In the genomic region with DNA sequence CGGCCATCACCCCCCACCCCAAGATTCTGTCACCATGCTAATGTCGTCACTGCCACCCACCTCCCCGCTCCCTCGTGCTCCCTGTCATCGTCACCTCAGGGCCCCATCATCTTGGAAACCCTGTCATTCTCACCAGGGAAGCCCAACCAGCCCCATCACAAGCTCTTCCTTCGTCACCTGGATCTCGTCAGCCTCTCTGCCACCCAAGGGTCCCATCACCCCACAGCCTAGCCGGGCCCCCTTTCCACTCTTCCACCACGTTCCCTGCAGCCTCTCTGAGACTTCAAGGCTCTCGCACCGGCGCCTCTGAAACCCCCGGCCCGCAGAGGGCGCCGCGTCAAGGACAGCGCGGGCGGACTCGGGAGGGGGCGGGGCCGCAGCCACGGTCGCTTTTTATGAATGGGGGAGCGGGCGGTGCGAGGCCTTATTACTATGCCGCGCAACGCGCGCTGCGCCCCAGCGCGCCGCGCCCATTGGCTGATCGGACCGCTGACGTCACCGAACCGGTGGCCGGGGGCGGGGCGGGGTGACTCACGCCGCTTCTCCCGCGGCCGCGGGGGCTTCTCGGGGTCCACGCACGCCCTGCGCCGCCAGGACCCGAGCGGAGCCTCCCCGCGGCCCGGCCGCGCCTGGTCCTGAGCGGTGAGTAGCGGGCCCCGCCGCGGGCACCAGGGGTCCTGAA, we compare ENCODE assay signal across 1 cellular context.
TF ChIP-seq lines count a peak whose summit lies in the region.

A gene with protein sequence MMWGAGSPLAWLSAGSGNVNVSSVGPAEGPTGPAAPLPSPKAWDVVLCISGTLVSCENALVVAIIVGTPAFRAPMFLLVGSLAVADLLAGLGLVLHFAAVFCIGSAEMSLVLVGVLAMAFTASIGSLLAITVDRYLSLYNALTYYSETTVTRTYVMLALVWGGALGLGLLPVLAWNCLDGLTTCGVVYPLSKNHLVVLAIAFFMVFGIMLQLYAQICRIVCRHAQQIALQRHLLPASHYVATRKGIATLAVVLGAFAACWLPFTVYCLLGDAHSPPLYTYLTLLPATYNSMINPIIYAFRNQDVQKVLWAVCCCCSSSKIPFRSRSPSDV (plus strand): TSS at position 527 of the 682 bp plus-strand sequence. CDS start 1,177 bp downstream, outside the sequence.

TF ChIP-seq in HepG2, 621 proteins besides CTCF, POLR2A, EP300 and RAD21 (continued from another document and continues in another):
- TF ChIP-seq, protein P1, sequence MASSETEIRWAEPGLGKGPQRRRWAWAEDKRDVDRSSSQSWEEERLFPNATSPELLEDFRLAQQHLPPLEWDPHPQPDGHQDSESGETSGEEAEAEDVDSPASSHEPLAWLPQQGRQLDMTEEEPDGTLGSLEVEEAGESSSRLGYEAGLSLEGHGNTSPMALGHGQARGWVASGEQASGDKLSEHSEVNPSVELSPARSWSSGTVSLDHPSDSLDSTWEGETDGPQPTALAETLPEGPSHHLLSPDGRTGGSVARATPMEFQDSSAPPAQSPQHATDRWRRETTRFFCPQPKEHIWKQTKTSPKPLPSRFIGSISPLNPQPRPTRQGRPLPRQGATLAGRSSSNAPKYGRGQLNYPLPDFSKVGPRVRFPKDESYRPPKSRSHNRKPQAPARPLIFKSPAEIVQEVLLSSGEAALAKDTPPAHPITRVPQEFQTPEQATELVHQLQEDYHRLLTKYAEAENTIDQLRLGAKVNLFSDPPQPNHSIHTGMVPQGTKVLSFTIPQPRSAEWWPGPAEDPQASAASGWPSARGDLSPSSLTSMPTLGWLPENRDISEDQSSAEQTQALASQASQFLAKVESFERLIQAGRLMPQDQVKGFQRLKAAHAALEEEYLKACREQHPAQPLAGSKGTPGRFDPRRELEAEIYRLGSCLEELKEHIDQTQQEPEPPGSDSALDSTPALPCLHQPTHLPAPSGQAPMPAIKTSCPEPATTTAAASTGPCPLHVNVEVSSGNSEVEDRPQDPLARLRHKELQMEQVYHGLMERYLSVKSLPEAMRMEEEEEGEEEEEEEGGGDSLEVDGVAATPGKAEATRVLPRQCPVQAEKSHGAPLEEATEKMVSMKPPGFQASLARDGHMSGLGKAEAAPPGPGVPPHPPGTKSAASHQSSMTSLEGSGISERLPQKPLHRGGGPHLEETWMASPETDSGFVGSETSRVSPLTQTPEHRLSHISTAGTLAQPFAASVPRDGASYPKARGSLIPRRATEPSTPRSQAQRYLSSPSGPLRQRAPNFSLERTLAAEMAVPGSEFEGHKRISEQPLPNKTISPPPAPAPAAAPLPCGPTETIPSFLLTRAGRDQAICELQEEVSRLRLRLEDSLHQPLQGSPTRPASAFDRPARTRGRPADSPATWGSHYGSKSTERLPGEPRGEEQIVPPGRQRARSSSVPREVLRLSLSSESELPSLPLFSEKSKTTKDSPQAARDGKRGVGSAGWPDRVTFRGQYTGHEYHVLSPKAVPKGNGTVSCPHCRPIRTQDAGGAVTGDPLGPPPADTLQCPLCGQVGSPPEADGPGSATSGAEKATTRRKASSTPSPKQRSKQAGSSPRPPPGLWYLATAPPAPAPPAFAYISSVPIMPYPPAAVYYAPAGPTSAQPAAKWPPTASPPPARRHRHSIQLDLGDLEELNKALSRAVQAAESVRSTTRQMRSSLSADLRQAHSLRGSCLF (CRISPR knock-in tag; IDR thresholded peaks at IDR 0.05; ENCODE audit: borderline replicate concordance), result no peak
- TF ChIP-seq ZNF878 (CRISPR knock-in tag; IDR thresholded peaks at IDR 0.05), result peak; percentile 50; the same call in 1 of the 2 replicates
- 0 out of 2 replicates have a peak, but pooled peaks have one; percentile 56 for TF ChIP-seq ZNF441 (CRISPR knock-in tag; IDR thresholded peaks at IDR 0.05; ENCODE audit: borderline replicate concordance)
- TF ChIP-seq HDAC6 (IDR thresholded peaks at IDR 0.05; ENCODE audit: low read depth, low read length), result no peak
- TF ChIP-seq NFYC (CRISPR knock-in tag; IDR thresholded peaks at IDR 0.05), result peak; percentile 77
- TF ChIP-seq HOXA3 (CRISPR knock-in tag; IDR thresholded peaks at IDR 0.05), result peak; percentile 87
- TF ChIP-seq, protein P2, sequence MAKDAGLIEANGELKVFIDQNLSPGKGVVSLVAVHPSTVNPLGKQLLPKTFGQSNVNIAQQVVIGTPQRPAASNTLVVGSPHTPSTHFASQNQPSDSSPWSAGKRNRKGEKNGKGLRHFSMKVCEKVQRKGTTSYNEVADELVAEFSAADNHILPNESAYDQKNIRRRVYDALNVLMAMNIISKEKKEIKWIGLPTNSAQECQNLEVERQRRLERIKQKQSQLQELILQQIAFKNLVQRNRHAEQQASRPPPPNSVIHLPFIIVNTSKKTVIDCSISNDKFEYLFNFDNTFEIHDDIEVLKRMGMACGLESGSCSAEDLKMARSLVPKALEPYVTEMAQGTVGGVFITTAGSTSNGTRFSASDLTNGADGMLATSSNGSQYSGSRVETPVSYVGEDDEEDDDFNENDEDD (CRISPR knock-in tag; IDR thresholded peaks at IDR 0.05; ENCODE audit: borderline replicate concordance), result peak; percentile 83
- 0 out of 2 replicates have a peak, but pooled peaks have one; percentile 81 for TF ChIP-seq ZFP41 (CRISPR knock-in tag; IDR thresholded peaks at IDR 0.05; ENCODE audit: borderline replicate concordance)
- no peak for TF ChIP-seq ZNF737 (CRISPR knock-in tag; IDR thresholded peaks at IDR 0.05; ENCODE audit: borderline replicate concordance)
- peak; percentile 87 for TF ChIP-seq HNRNPLL (IDR thresholded peaks at IDR 0.05; ENCODE audit: low read depth, low read length, poor library complexity, severe bottlenecking)
- no peak for TF ChIP-seq WIZ (CRISPR knock-in tag; IDR thresholded peaks at IDR 0.05)
- no peak for TF ChIP-seq ZNF510 (CRISPR knock-in tag; IDR thresholded peaks at IDR 0.05; ENCODE audit: low read depth)
- TF ChIP-seq, protein P3, sequence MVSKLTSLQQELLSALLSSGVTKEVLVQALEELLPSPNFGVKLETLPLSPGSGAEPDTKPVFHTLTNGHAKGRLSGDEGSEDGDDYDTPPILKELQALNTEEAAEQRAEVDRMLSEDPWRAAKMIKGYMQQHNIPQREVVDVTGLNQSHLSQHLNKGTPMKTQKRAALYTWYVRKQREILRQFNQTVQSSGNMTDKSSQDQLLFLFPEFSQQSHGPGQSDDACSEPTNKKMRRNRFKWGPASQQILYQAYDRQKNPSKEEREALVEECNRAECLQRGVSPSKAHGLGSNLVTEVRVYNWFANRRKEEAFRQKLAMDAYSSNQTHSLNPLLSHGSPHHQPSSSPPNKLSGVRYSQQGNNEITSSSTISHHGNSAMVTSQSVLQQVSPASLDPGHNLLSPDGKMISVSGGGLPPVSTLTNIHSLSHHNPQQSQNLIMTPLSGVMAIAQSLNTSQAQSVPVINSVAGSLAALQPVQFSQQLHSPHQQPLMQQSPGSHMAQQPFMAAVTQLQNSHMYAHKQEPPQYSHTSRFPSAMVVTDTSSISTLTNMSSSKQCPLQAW (CRISPR knock-in tag; IDR thresholded peaks at IDR 0.05), result peak; percentile 33; the same call in 1 of the 2 replicates
- 0 out of 2 replicates have a peak, but pooled peaks have one; percentile 25 for TF ChIP-seq DNMT1 (CRISPR knock-in tag; IDR thresholded peaks at IDR 0.05)
- TF ChIP-seq, protein P4, sequence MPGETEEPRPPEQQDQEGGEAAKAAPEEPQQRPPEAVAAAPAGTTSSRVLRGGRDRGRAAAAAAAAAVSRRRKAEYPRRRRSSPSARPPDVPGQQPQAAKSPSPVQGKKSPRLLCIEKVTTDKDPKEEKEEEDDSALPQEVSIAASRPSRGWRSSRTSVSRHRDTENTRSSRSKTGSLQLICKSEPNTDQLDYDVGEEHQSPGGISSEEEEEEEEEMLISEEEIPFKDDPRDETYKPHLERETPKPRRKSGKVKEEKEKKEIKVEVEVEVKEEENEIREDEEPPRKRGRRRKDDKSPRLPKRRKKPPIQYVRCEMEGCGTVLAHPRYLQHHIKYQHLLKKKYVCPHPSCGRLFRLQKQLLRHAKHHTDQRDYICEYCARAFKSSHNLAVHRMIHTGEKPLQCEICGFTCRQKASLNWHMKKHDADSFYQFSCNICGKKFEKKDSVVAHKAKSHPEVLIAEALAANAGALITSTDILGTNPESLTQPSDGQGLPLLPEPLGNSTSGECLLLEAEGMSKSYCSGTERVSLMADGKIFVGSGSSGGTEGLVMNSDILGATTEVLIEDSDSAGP (CRISPR knock-in tag; IDR thresholded peaks at IDR 0.05; ENCODE audit: borderline replicate concordance), result peak; percentile 56; the same call in 1 of the 2 replicates
- peak; percentile 65; the same call in 1 of the 2 replicates for TF ChIP-seq RFXAP (CRISPR knock-in tag; IDR thresholded peaks at IDR 0.05; ENCODE audit: borderline replicate concordance)
- TF ChIP-seq, protein P5, sequence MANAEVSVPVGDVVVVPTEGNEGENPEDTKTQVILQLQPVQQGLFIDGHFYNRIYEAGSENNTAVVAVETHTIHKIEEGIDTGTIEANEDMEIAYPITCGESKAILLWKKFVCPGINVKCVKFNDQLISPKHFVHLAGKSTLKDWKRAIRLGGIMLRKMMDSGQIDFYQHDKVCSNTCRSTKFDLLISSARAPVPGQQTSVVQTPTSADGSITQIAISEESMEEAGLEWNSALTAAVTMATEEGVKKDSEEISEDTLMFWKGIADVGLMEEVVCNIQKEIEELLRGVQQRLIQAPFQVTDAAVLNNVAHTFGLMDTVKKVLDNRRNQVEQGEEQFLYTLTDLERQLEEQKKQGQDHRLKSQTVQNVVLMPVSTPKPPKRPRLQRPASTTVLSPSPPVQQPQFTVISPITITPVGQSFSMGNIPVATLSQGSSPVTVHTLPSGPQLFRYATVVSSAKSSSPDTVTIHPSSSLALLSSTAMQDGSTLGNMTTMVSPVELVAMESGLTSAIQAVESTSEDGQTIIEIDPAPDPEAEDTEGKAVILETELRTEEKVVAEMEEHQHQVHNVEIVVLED (CRISPR knock-in tag; IDR thresholded peaks at IDR 0.05; ENCODE audit: borderline replicate concordance), result peak; percentile 68
- peak; percentile 87 for TF ChIP-seq KDM2A (CRISPR knock-in tag; IDR thresholded peaks at IDR 0.05; ENCODE audit: borderline replicate concordance, low read depth)
- no peak for TF ChIP-seq TBP (CRISPR knock-in tag; IDR thresholded peaks at IDR 0.05)
- TF ChIP-seq ZNF33B (CRISPR knock-in tag; IDR thresholded peaks at IDR 0.05), result no peak
- TF ChIP-seq, protein P6, sequence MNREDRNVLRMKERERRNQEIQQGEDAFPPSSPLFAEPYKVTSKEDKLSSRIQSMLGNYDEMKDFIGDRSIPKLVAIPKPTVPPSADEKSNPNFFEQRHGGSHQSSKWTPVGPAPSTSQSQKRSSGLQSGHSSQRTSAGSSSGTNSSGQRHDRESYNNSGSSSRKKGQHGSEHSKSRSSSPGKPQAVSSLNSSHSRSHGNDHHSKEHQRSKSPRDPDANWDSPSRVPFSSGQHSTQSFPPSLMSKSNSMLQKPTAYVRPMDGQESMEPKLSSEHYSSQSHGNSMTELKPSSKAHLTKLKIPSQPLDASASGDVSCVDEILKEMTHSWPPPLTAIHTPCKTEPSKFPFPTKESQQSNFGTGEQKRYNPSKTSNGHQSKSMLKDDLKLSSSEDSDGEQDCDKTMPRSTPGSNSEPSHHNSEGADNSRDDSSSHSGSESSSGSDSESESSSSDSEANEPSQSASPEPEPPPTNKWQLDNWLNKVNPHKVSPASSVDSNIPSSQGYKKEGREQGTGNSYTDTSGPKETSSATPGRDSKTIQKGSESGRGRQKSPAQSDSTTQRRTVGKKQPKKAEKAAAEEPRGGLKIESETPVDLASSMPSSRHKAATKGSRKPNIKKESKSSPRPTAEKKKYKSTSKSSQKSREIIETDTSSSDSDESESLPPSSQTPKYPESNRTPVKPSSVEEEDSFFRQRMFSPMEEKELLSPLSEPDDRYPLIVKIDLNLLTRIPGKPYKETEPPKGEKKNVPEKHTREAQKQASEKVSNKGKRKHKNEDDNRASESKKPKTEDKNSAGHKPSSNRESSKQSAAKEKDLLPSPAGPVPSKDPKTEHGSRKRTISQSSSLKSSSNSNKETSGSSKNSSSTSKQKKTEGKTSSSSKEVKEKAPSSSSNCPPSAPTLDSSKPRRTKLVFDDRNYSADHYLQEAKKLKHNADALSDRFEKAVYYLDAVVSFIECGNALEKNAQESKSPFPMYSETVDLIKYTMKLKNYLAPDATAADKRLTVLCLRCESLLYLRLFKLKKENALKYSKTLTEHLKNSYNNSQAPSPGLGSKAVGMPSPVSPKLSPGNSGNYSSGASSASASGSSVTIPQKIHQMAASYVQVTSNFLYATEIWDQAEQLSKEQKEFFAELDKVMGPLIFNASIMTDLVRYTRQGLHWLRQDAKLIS (CRISPR knock-in tag; IDR thresholded peaks at IDR 0.05), result no peak
- TF ChIP-seq HMGA1 (CRISPR knock-in tag; conservative IDR thresholded peaks at IDR 0.05), result no peak
- TF ChIP-seq GATAD2A (CRISPR knock-in tag; IDR thresholded peaks at IDR 0.05), result 0 out of 2 replicates have a peak, but pooled peaks have one; percentile 37
- no peak for TF ChIP-seq ZNF331 (CRISPR knock-in tag; IDR thresholded peaks at IDR 0.05)
- TF ChIP-seq TGIF2 (CRISPR knock-in tag; IDR thresholded peaks at IDR 0.05), result 0 out of 2 replicates have a peak, but pooled peaks have one; percentile 8
- TF ChIP-seq ATF7-NPFF (CRISPR knock-in tag; IDR thresholded peaks at IDR 0.05; ENCODE audit: low read depth), result peak; percentile 54; the same call in 1 of the 2 replicates
- TF ChIP-seq HMG20A (CRISPR knock-in tag; IDR thresholded peaks at IDR 0.05; ENCODE audit: borderline replicate concordance), result no peak
- TF ChIP-seq, protein P7, sequence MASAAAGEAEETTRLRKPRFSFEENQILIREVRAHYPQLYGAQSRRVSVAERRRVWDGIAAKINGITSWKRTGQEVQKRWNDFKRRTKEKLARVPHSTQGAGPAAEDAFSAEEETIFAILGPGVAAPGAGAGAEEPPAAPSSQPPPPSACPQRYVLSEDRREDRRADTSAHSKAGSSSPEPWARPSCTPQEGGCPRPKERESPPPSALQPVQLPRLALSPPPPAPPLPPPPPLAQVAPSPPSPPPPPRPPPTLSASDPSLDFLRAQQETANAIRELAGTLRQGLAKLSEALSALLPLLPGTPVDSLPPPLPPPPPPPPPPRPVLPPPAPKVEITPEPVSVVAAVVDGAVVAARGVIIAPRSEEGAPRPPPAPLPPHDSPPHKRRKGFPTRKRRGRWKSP (CRISPR knock-in tag; IDR thresholded peaks at IDR 0.05), result peak; percentile 71; the same call in 1 of the 2 replicates
- TF ChIP-seq, protein P8, sequence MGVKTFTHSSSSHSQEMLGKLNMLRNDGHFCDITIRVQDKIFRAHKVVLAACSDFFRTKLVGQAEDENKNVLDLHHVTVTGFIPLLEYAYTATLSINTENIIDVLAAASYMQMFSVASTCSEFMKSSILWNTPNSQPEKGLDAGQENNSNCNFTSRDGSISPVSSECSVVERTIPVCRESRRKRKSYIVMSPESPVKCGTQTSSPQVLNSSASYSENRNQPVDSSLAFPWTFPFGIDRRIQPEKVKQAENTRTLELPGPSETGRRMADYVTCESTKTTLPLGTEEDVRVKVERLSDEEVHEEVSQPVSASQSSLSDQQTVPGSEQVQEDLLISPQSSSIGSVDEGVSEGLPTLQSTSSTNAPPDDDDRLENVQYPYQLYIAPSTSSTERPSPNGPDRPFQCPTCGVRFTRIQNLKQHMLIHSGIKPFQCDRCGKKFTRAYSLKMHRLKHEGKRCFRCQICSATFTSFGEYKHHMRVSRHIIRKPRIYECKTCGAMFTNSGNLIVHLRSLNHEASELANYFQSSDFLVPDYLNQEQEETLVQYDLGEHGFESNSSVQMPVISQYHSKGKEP (CRISPR knock-in tag; IDR thresholded peaks at IDR 0.05), result no peak
- 0 out of 2 replicates have a peak, but pooled peaks have one; percentile 27 for TF ChIP-seq ZMAT3 (CRISPR knock-in tag; conservative IDR thresholded peaks at IDR 0.05)
- TF ChIP-seq ZNF790 (CRISPR knock-in tag; IDR thresholded peaks at IDR 0.05; ENCODE audit: borderline replicate concordance), result no peak
